In genomic region chr17:37388266-37388665, GRCh38 we compare ENCODE assay signal across 25 cellular contexts. TPM values are rescaled to one million over a fixed set of nuclear protein-coding genes. Genes with fewer than 3 reads are reported as not detected.
A peak's percentile ranks its signal among the peaks of the same experiment; 100 is the strongest.
DNase-seq lines count a peak whose midpoint lies in the region; ATAC-seq and TF ChIP-seq lines count a peak whose summit lies in the region.
"Had no signal": no experiment of that assay in that cellular context is flagged by ENCODE, and none has a peak within 500 bp of the region (broad histone marks: within the 10 kb centered on the region; RNA-seq: fewer than 3 reads in every experiment).

No MANE protein-coding gene starts in this region.

- WGBS in thyroid gland, 2 donors: 92 to 98% methylated on average over 3 of the region's 3 CpGs

- POLR2A ChIA-PET in Panc1 (lab: Charles Lee): no interaction called here
- POLR2A ChIA-PET in CD4-positive, alpha-beta T cell (lab: Charles Lee): no interaction called here

- H3K4me3 Mint-ChIP-seq in CD4-positive, alpha-beta T cell: no peak overlapping the region
- H3K4me3 Mint-ChIP-seq: activated naive CD8-positive, alpha-beta T cell treated with anti-CD3 and anti-CD28 coated beads for 36 hours; dendritic cell treated with granulocyte-macrophage colony-stimulating factor and Interleukin-4, amounts not matched to agents 40 ng/mL and 50 ng/mL, for 4 days; H9 had no signal

- H3K27me3 ChIP-seq in Panc1 (ENCODE audit: control insufficient read depth, insufficient read depth, low read length) (no peaks in the 10 kb centered on the region), thyroid gland (no peaks in the 10 kb centered on the region)
- H3K27me3 ChIP-seq in CD4-positive, alpha-beta T cell (ENCODE audit: control insufficient read depth, insufficient read depth, low read length): no peaks in the 10 kb centered on the region
- H3K27me3 ChIP-seq: suprapubic skin had no signal

- TF ChIP-seq CTCF in AG10803 (conservative IDR thresholded peaks at IDR 0.05; ENCODE audit: low read length): no peak
- TF ChIP-seq CTCF in Panc1 (IDR thresholded peaks at IDR 0.05): no peak
- no peak for TF ChIP-seq CTCF in CD4-positive, alpha-beta T cell (IDR thresholded peaks at IDR 0.05)
- no peak for TF ChIP-seq CTCF in thyroid gland (IDR thresholded peaks at IDR 0.05)

- H3K27ac ChIP-seq in Panc1 (ENCODE audit: low read length): no peak overlapping the region
- H3K27ac ChIP-seq in CD4-positive, alpha-beta T cell (ENCODE audit: low read depth, low read length): no peak overlapping the region
- no peak overlapping the region for H3K27ac ChIP-seq in thyroid gland
- H3K27ac ChIP-seq: HL-60, left ventricle myocardium inferior, RWPE1, suprapubic skin had no signal

- DNase-seq in AG10803 (ENCODE audit: low read depth) (peak; percentile 29), Panc1 (ENCODE audit: low read depth, low spot score) (no peak), dermis blood vessel endothelial cell (peak; percentile 28), putamen (ENCODE audit: low spot score) (peak; percentile 46), KBM-7 (no peak), mucosa of gallbladder (ENCODE audit: low spot score) (no peak), thyroid gland (no peak)
- no peak for DNase-seq in CD4-positive, alpha-beta T cell
- DNase-seq: activated CD4-positive, alpha-beta T cell treated with anti-CD3 and anti-CD28 coated beads for 1 hour; activated naive CD8-positive, alpha-beta T cell treated with anti-CD3 and anti-CD28 coated beads for 36 hours; GF-D8; glutamatergic neuron; H9; left ventricle myocardium inferior; MV-4-11; NCI-H187 treated with DMSO at 0.1 percent for 48 hours; NCI-H524; retina had no signal

- CTCF ChIA-PET in Panc1 (lab: Charles Lee): interaction anchor here (1.2 kb wide), 1 partner anchor 15 kb away, joined by 5 read pairs; no protein-coding TSS in a partner anchor
- CTCF ChIA-PET in CD4-positive, alpha-beta T cell (lab: Charles Lee): no interaction called here

- H3K4me3 ChIP-seq in AG10803 (ENCODE audit: low read length) (no peak overlapping the region), Panc1 (ENCODE audit: low read depth in 2 of 2, low read length in 2 of 2) (no peak overlapping the region), thyroid gland (replicated peaks in 1 of 3) (no peak overlapping the region)
- H3K4me3 ChIP-seq: GM12878, left ventricle myocardium inferior, suprapubic skin had no signal

- intact Hi-C loops in Panc1 (cut with micrococcal nuclease; ENCODE audit: unreplicated experiment): no loop called here
- intact Hi-C loops in CD4-positive, alpha-beta T cell (cut with DNase I, micrococcal nuclease): no loop called here
- intact Hi-C loops in thyroid gland (cut with DNase I): no loop called here

- no peak overlapping the region for H3K27ac Mint-ChIP-seq in CD4-positive, alpha-beta T cell
- H3K27ac Mint-ChIP-seq: activated naive CD8-positive, alpha-beta T cell treated with anti-CD3 and anti-CD28 coated beads for 36 hours; dendritic cell treated with granulocyte-macrophage colony-stimulating factor and Interleukin-4, amounts not matched to agents 40 ng/mL and 50 ng/mL, for 4 days had no signal

- peaks cover 3% of the 10 kb centered on the region; the same call in 1 of the 2 replicates for H3K4me1 ChIP-seq in Panc1 (ENCODE audit: control insufficient read depth, insufficient read depth, low read length)
- H3K4me1 ChIP-seq in thyroid gland: peaks cover 9 to 21% of the 10 kb centered on the region in 2 donors

- peaks cover 14% of the 10 kb centered on the region for H3K4me1 Mint-ChIP-seq in CD4-positive, alpha-beta T cell (ENCODE audit: low read depth)

- H3K27me3 Mint-ChIP-seq in CD4-positive, alpha-beta T cell: no peaks in the 10 kb centered on the region
- H3K27me3 Mint-ChIP-seq: activated naive CD8-positive, alpha-beta T cell treated with anti-CD3 and anti-CD28 coated beads for 36 hours; dendritic cell treated with granulocyte-macrophage colony-stimulating factor and Interleukin-4, amounts not matched to agents 40 ng/mL and 50 ng/mL, for 4 days had no signal

- no peaks in the 10 kb centered on the region for H3K9me3 Mint-ChIP-seq in CD4-positive, alpha-beta T cell
- H3K9me3 Mint-ChIP-seq: activated naive CD8-positive, alpha-beta T cell treated with anti-CD3 and anti-CD28 coated beads for 36 hours; dendritic cell treated with granulocyte-macrophage colony-stimulating factor and Interleukin-4, amounts not matched to agents 40 ng/mL and 50 ng/mL, for 4 days; H9 had no signal

- H3K9me3 ChIP-seq in Panc1 (ENCODE audit: control insufficient read depth, insufficient read depth, low read depth, low read length): no peaks in the 10 kb centered on the region
- H3K9me3 ChIP-seq in CD4-positive, alpha-beta T cell (ENCODE audit: control insufficient read depth, low read length): no peaks in the 10 kb centered on the region
- no peaks in the 10 kb centered on the region for H3K9me3 ChIP-seq in thyroid gland
- H3K9me3 ChIP-seq: left ventricle myocardium inferior, suprapubic skin had no signal

- H3K36me3 Mint-ChIP-seq in CD4-positive, alpha-beta T cell (ENCODE audit: low read depth): no peaks in the 10 kb centered on the region
- H3K36me3 Mint-ChIP-seq: activated naive CD8-positive, alpha-beta T cell treated with anti-CD3 and anti-CD28 coated beads for 36 hours had no signal

- ATAC-seq in Panc1: peak; percentile 48; the same call in 1 of the 2 replicates
- no peak for ATAC-seq in CD4-positive, alpha-beta T cell (ENCODE audit: poor library complexity)
- ATAC-seq: GM12878 had no signal

- TF ChIP-seq POLR2A in thyroid gland (IDR thresholded peaks at IDR 0.05): no peak

- no peaks in the 10 kb centered on the region for H3K36me3 ChIP-seq in Panc1 (ENCODE audit: control insufficient read depth, insufficient read depth, low read length)
- H3K36me3 ChIP-seq in thyroid gland: no peaks in the 10 kb centered on the region
- H3K36me3 ChIP-seq: left ventricle myocardium inferior, suprapubic skin had no signal

- no TSS peak for BruUV-seq in Panc1 (replicated peaks; lab: Mats Ljungman, UMichigan)

- in situ Hi-C loops in Panc1 (cut with HindIII; ENCODE audit: low pct_unique_long_range_greater_than_20kb, low sequenced_read_pairs) (no loop called here), KBM-7 (cut with MboI; ENCODE audit: low pct_unique_long_range_greater_than_20kb, low sequenced_read_pairs) (loop anchor here (25.0 kb wide), 1 partner anchor 776 kb away; the partner anchor contains the start of gene MRM1)

RNA-seq across cellular contexts. Expression of gene C17orf78, which starts 12.5 kb away (rescaled TPM):
- total RNA-seq in Panc1 (2021; ENCODE audit: unreplicated experiment) (not detected), dermis blood vessel endothelial cell (not detected in 2 replicates), mucosa of gallbladder (not detected), thyroid gland (not detected)
- not detected for polyA plus RNA-seq in Panc1 (2012; ENCODE audit: insufficient read length)
- not detected for total RNA-seq in CD4-positive, alpha-beta T cell
- total RNA-seq: activated naive CD8-positive, alpha-beta T cell treated with anti-CD3 and anti-CD28 coated beads for 36 hours; epithelial cell of proximal tubule; GM12878; H9; left ventricle myocardium inferior; suprapubic skin had no signal
- polyA plus RNA-seq: BJ had no signal

RNA-seq across cellular contexts. Expression of gene ACACA, which starts 18.4 kb away (rescaled TPM):
- total RNA-seq in Panc1 (2021; ENCODE audit: unreplicated experiment) (131 TPM), dermis blood vessel endothelial cell (36.6 and 73.2 TPM in 2 replicates), mucosa of gallbladder (74.6 TPM), thyroid gland (10 to 100 TPM; 27.2 to 55.7 (median 38.4) TPM)
- polyA plus RNA-seq in Panc1 (2012; ENCODE audit: insufficient read length): 54.5 TPM
- 10 to 100 TPM; 26.0 to 28.9 TPM for total RNA-seq in CD4-positive, alpha-beta T cell

RNA-seq across cellular contexts. Expression of gene TADA2A, which starts 18.4 kb away (rescaled TPM):
- total RNA-seq in Panc1 (2021; ENCODE audit: unreplicated experiment) (11.4 TPM), dermis blood vessel endothelial cell (22.3 and 22.4 TPM in 2 replicates), mucosa of gallbladder (14.5 TPM), thyroid gland (10 to 100 TPM; 19.3 to 33.2 (median 22.1) TPM)
- 5.5 TPM for polyA plus RNA-seq in Panc1 (2012; ENCODE audit: insufficient read length)
- total RNA-seq in CD4-positive, alpha-beta T cell: 1 to 10 TPM; 6.7 to 8.0 TPM

Comparison
In these comparisons a context has a peak if more than half of its experiments do, and no peak if none do; other contexts are left out.
1. DNase-seq: peak in AG10803 (single experiment), dermis blood vessel endothelial cell (single experiment) and putamen (single experiment); none in Panc1 (single experiment), KBM-7 (single experiment), CD4-positive, alpha-beta T cell (0 of 10), mucosa of gallbladder (single experiment) and thyroid gland (0 of 2).